ENCODE assay signal across 18 cellular contexts in the genomic region with DNA sequence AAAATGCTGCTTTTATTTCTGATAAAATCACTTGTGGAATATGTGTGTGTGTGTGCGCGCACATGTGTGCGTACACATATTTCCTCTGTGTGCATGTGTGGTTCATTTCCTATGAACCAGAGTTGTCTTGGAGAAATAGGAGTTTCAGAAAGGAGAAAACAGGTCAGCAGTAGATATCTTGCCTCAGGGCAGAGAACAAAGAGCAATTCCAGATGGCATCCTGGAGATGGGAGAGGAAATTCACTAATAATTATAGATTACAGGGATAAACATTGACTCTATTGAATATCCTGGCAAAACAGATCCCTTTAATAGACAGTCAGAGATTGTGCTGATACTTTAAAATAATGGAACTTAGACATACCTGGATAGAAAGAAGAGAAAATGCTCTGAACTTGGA.
A peak's percentile ranks its signal among the peaks of the same experiment; 100 is the strongest.
DNase-seq lines count a peak whose midpoint lies in the region; ATAC-seq and TF ChIP-seq lines count a peak whose summit lies in the region.
"Had no signal": no experiment of that assay in that cellular context is flagged by ENCODE, and none has a peak within 500 bp of the region (broad histone marks: within the 10 kb centered on the region; RNA-seq: fewer than 3 reads in every experiment).

No MANE protein-coding gene starts in this region.

- H3K36me3 Mint-ChIP-seq in neural crest cell (ENCODE audit: low read depth) = no peaks in the 10 kb centered on the region
- peaks cover 9% of the 10 kb centered on the region for H3K36me3 Mint-ChIP-seq in T-helper 17 cell (ENCODE audit: low read depth)

- TF ChIP-seq CTCF in neural crest cell (conservative IDR thresholded peaks at IDR 0.05) = no peak

- ATAC-seq in T-helper 17 cell (no peak), GM21447 (IDR thresholded peaks at IDR 0.05; ENCODE audit: unreplicated experiment) (no peak)
- ATAC-seq: K562 had no signal

- peaks cover 22% of the 10 kb centered on the region for H3K4me1 Mint-ChIP-seq in neural crest cell
- H3K4me1 Mint-ChIP-seq in T-helper 17 cell = peaks cover 2% of the 10 kb centered on the region

- no peak overlapping the region for H3K4me3 Mint-ChIP-seq in neural crest cell
- H3K4me3 Mint-ChIP-seq in T-helper 17 cell = no peak overlapping the region

- POLR2A ChIA-PET in HEK293T (lab: Yijun Ruan, JAX) = no interaction called here

- DNase-seq in ELR (ENCODE audit: low read depth) (peak; percentile 3), NCI-H1417 treated with DMSO at 0.1 percent for 48 hours (lab: John Stamatoyannopoulos, UW) (peak; percentile 35), RPMI7951 (ENCODE audit: low read depth) (peak; percentile 36), neural crest cell (ENCODE audit: low read depth, low spot score) (no peak), HEK293T (ENCODE audit: extremely low spot score) (no peak), T-helper 17 cell (no peak)
- DNase-seq: ACHN; DMS79 treated with DMSO at 0.1 percent for 48 hours; NCI-H1436; NCI-H2029 treated with DMSO at 0.1 percent for 48 hours; NCI-H524 treated with DMSO at 0.1 percent for 48 hours; NK-92 treated with Interleukin-12 subunit alpha and Interleukin-12 subunit beta, amount 100 ng/mL, for 24 hours; Right ventricle myocardium superior; T-helper 1 cell; T1000 had no signal

- H3K27ac Mint-ChIP-seq in neural crest cell (ENCODE audit: unreplicated experiment) (peak overlapping the region; percentile 4), T-helper 17 cell (no peak overlapping the region)

- no peaks in the 10 kb centered on the region for H3K9me3 ChIP-seq in T-helper 17 cell (ENCODE audit: control insufficient read depth, low read length, poor library complexity, severe bottlenecking)
- H3K9me3 ChIP-seq: HAP-1 had no signal

- H3K27me3 Mint-ChIP-seq in neural crest cell (ENCODE audit: low read depth) (no peaks in the 10 kb centered on the region), T-helper 17 cell (peaks cover 47% of the 10 kb centered on the region)

- no peaks in the 10 kb centered on the region for H3K9me3 Mint-ChIP-seq in neural crest cell

- CTCF ChIA-PET in HEK293T (lab: Yijun Ruan, JAX) = no interaction called here

TF ChIP-seq in HEK293T, 16 proteins besides CTCF, POLR2A, EP300 and RAD21:
- no peak for TF ChIP-seq LEF1 (IDR thresholded peaks at IDR 0.05; ENCODE audit: borderline replicate concordance)
- no peak for TF ChIP-seq FOXM1 (IDR thresholded peaks at IDR 0.05; ENCODE audit: borderline replicate concordance)
- TF ChIP-seq, protein P1, sequence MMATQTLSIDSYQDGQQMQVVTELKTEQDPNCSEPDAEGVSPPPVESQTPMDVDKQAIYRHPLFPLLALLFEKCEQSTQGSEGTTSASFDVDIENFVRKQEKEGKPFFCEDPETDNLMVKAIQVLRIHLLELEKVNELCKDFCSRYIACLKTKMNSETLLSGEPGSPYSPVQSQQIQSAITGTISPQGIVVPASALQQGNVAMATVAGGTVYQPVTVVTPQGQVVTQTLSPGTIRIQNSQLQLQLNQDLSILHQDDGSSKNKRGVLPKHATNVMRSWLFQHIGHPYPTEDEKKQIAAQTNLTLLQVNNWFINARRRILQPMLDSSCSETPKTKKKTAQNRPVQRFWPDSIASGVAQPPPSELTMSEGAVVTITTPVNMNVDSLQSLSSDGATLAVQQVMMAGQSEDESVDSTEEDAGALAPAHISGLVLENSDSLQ (IDR thresholded peaks at IDR 0.05) = no peak
- TF ChIP-seq CTBP1 (IDR thresholded peaks at IDR 0.05; ENCODE audit: borderline replicate concordance) = no peak
- TF ChIP-seq TARDBP (IDR thresholded peaks at IDR 0.05) = no peak
- TF ChIP-seq ARNT (IDR thresholded peaks at IDR 0.05) = no peak
- no peak for TF ChIP-seq FOXA1 (IDR thresholded peaks at IDR 0.05)
- TF ChIP-seq HDGF (IDR thresholded peaks at IDR 0.05; ENCODE audit: borderline replicate concordance) = no peak
- TF ChIP-seq BHLHE40 (IDR thresholded peaks at IDR 0.05; ENCODE audit: borderline replicate concordance) = no peak
- TF ChIP-seq SP1 (IDR thresholded peaks at IDR 0.05) = no peak

Comparison
In these comparisons a context has a peak if more than half of its experiments do, and no peak if none do; other contexts are left out.
1. DNase-seq: peak in ELR (single experiment), NCI-H1417 treated with DMSO at 0.1 percent for 48 hours (single experiment) and RPMI7951 (single experiment); none in neural crest cell (single experiment), HEK293T (single experiment) and T-helper 17 cell (0 of 3).